ENCODE assay signal across 1 cellular context in the genomic region with DNA sequence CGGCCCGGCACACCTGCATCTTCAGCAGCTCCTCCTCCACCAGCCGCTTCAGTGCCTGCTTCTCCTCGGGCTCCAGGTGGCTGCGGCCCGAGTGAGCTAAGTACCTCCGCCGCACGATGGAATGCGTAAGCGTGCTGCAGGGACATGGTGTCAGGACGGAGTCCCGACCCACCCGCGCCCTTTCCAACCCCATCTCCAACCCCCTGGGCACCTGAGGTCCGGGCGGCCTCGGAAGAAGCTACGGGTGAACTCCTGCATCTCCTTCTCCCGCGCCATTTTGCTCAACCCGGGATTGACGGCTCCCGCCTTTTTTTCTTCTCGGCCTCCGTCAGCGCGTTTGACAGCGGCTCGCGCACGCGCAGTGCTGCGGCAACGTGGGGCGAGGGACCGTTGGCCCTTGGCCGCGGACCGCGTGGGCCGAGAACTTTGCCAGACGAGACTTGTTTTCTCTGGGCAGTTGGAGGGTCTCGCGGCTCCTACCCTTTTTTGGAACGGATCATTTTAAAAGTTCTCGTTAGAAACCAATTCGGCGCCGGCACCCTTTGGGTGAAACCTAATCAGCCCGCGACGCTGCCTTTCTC.
TF ChIP-seq lines count a peak whose summit lies in the region.

Gene HIRIP3, minus strand, starts transcription at position 288 of the 581 bp plus-strand sequence. Its CDS starts 12 bp downstream, at position 276.

TF ChIP-seq in K562, 482 proteins besides CTCF, POLR2A, EP300 and RAD21 (continued from another document and continues in another):
- TF ChIP-seq RREB1 (CRISPR knock-in tag; IDR thresholded peaks at IDR 0.05): no peak
- TF ChIP-seq, protein P1, sequence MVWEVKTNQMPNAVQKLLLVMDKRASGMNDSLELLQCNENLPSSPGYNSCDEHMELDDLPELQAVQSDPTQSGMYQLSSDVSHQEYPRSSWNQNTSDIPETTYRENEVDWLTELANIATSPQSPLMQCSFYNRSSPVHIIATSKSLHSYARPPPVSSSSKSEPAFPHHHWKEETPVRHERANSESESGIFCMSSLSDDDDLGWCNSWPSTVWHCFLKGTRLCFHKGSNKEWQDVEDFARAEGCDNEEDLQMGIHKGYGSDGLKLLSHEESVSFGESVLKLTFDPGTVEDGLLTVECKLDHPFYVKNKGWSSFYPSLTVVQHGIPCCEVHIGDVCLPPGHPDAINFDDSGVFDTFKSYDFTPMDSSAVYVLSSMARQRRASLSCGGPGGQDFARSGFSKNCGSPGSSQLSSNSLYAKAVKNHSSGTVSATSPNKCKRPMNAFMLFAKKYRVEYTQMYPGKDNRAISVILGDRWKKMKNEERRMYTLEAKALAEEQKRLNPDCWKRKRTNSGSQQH (CRISPR knock-in tag; IDR thresholded peaks at IDR 0.05): no peak
- no peak; the same call in 1 of the 2 replicates for TF ChIP-seq CTBP1 (IDR thresholded peaks at IDR 0.05; ENCODE audit: borderline replicate concordance)
- TF ChIP-seq CBX5 (IDR thresholded peaks at IDR 0.05; ENCODE audit: borderline replicate concordance, low read depth): no peak
- no peak; the same call in 1 of the 2 replicates for TF ChIP-seq ILF3 (IDR thresholded peaks at IDR 0.05; ENCODE audit: borderline replicate concordance)
- no peak for TF ChIP-seq TFE3 (CRISPR knock-in tag; IDR thresholded peaks at IDR 0.05)
- TF ChIP-seq PML (IDR thresholded peaks at IDR 0.05; ENCODE audit: low read length): peak; percentile 69; the same call in 1 of the 2 replicates
- no peak for TF ChIP-seq RBM14 (IDR thresholded peaks at IDR 0.05; ENCODE audit: borderline replicate concordance, insufficient read depth, low read depth, low read length)
- TF ChIP-seq FOXM1 (IDR thresholded peaks at IDR 0.05; ENCODE audit: low read depth): 0 out of 2 replicates have a peak, but pooled peaks have one; percentile 24
- TF ChIP-seq FOXM1 (CRISPR knock-in tag; IDR thresholded peaks at IDR 0.05; ENCODE audit: low read depth): peak; percentile 24; the same call in 1 of the 2 replicates
- no peak for TF ChIP-seq NFYB (IDR thresholded peaks at IDR 0.05; ENCODE audit: extremely low read depth, insufficient read length)
- TF ChIP-seq TAF9B (IDR thresholded peaks at IDR 0.05; ENCODE audit: partially characterized antibody): peak; percentile 24
- TF ChIP-seq CREM (IDR thresholded peaks at IDR 0.05; ENCODE audit: low read depth): no peak
- peak; percentile 58; the same call in 1 of the 2 replicates for TF ChIP-seq ZNF511 (CRISPR knock-in tag; IDR thresholded peaks at IDR 0.05)
- TF ChIP-seq POU5F1 (IDR thresholded peaks at IDR 0.05; ENCODE audit: borderline replicate concordance, low read depth, low read length, partially characterized antibody): peak; percentile 78
- TF ChIP-seq, protein P2, sequence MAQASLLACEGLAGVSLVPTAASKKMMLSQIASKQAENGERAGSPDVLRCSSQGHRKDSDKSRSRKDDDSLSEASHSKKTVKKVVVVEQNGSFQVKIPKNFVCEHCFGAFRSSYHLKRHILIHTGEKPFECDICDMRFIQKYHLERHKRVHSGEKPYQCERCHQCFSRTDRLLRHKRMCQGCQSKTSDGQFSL (CRISPR knock-in tag; IDR thresholded peaks at IDR 0.05): no peak
- TF ChIP-seq, protein P2 (tag; IDR thresholded peaks at IDR 0.05): no peak
- TF ChIP-seq MYBL2 (IDR thresholded peaks at IDR 0.05; ENCODE audit: low read depth): peak; percentile 70; the same call in 1 of the 2 replicates
- no peak for TF ChIP-seq MYBL2 (CRISPR knock-in tag; IDR thresholded peaks at IDR 0.05; ENCODE audit: borderline replicate concordance)
- no peak for TF ChIP-seq E4F1 (CRISPR knock-in tag; IDR thresholded peaks at IDR 0.05; ENCODE audit: borderline replicate concordance)
- TF ChIP-seq FOS (IDR thresholded peaks at IDR 0.05; ENCODE audit: extremely low read depth, insufficient read length): no peak
- no peak; the same call in 1 of the 2 replicates for TF ChIP-seq EGR1 (conservative IDR thresholded peaks at IDR 0.05)
- TF ChIP-seq ELF1 (tag; IDR thresholded peaks at IDR 0.05): no peak
- TF ChIP-seq HNRNPK (IDR thresholded peaks at IDR 0.05; ENCODE audit: low read depth, low read length, poor library complexity, severe bottlenecking): no peak
- no peak for TF ChIP-seq CREBBP (IDR thresholded peaks at IDR 0.05; ENCODE audit: low read depth, low read length)
- no peak for TF ChIP-seq ZBTB7A (IDR thresholded peaks at IDR 0.05; ENCODE audit: borderline replicate concordance, control insufficient read depth, low read depth, low read length)
- no peak for TF ChIP-seq GTF2F1 (IDR thresholded peaks at IDR 0.05; ENCODE audit: low read depth, low read length)
- no peak for TF ChIP-seq PHTF2 (CRISPR knock-in tag; IDR thresholded peaks at IDR 0.05)
- no peak for TF ChIP-seq CHD1 (IDR thresholded peaks at IDR 0.05; ENCODE audit: low read length)
- no peak for TF ChIP-seq ZNF140 (CRISPR knock-in tag; IDR thresholded peaks at IDR 0.05)
- no peak for TF ChIP-seq HNRNPUL1 (IDR thresholded peaks at IDR 0.05; ENCODE audit: low read length)
- no peak for TF ChIP-seq NFE2 (IDR thresholded peaks at IDR 0.05; ENCODE audit: low read depth)
- no peak for TF ChIP-seq PURB (CRISPR knock-in tag; IDR thresholded peaks at IDR 0.05; ENCODE audit: low read depth)
- TF ChIP-seq PPARD (CRISPR knock-in tag; IDR thresholded peaks at IDR 0.05): no peak
- TF ChIP-seq, protein P3, sequence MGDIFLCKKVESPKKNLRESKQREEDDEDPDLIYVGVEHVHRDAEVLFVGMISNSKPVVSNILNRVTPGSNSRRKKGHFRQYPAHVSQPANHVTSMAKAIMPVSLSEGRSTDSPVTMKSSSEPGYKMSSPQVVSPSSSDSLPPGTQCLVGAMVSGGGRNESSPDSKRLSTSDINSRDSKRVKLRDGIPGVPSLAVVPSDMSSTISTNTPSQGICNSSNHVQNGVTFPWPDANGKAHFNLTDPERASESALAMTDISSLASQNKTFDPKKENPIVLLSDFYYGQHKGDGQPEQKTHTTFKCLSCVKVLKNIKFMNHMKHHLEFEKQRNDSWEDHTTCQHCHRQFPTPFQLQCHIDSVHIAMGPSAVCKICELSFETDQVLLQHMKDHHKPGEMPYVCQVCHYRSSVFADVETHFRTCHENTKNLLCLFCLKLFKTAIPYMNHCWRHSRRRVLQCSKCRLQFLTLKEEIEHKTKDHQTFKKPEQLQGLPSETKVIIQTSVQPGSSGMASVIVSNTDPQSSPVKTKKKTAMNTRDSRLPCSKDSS (IDR thresholded peaks at IDR 0.05; ENCODE audit: low read depth, partially characterized antibody): no peak
- no peak for TF ChIP-seq MCM5 (IDR thresholded peaks at IDR 0.05; ENCODE audit: low read depth)
- no peak for TF ChIP-seq BCOR (IDR thresholded peaks at IDR 0.05)
- TF ChIP-seq TOE1 (IDR thresholded peaks at IDR 0.05; ENCODE audit: borderline replicate concordance): peak; percentile 66; the same call in 1 of the 2 replicates
- no peak for TF ChIP-seq TOE1 (CRISPR knock-in tag; IDR thresholded peaks at IDR 0.05; ENCODE audit: borderline replicate concordance, low read depth)
- no peak for TF ChIP-seq NR1H2 (CRISPR knock-in tag; IDR thresholded peaks at IDR 0.05)
- peak; percentile 19 for TF ChIP-seq RBM39 (optimal IDR thresholded peaks at IDR 0.05; ENCODE audit: low read depth, low read length)
- TF ChIP-seq PHF20 (IDR thresholded peaks at IDR 0.05; ENCODE audit: partially characterized antibody): peak; percentile 36
- no peak for TF ChIP-seq ZNF778 (CRISPR knock-in tag; IDR thresholded peaks at IDR 0.05)
